ENCODE assay signal across 18 cellular contexts in genomic region chr10:17918187-17918903, GRCh38. TPM values are rescaled to one million over a fixed set of nuclear protein-coding genes. Genes with fewer than 3 reads are reported as not detected.
A peak's percentile ranks its signal among the peaks of the same experiment; 100 is the strongest.
DNase-seq lines count a peak whose midpoint lies in the region; ATAC-seq, FAIRE-seq and TF ChIP-seq lines count a peak whose summit lies in the region.
"Had no signal": no experiment of that assay in that cellular context is flagged by ENCODE, and none has a peak within 500 bp of the region (broad histone marks: within the 10 kb centered on the region; RNA-seq: fewer than 3 reads in every experiment).

No MANE protein-coding gene starts in this region.

- H3K4me3 ChIP-seq in BLaER1 treated with 17β-estradiol and CSF1 and Interleukin-3, amounts not matched to agents 10 nM and 100 nM, result no peak overlapping the region
- no peak overlapping the region for H3K4me3 ChIP-seq in Jurkat, Clone E6-1 (ENCODE audit: low read length)
- H3K4me3 ChIP-seq in GM12878 (no peak overlapping the region), fibroblast of the aortic adventitia (ENCODE audit: low read depth, low read length) (no peak overlapping the region)

- in situ Hi-C loops in GM12878 (cut with MboI), result no loop called here

- TF ChIP-seq CTCF in GM12878 (IDR thresholded peaks at IDR 0.05 in 2 of 3, conservative IDR thresholded peaks at IDR 0.05 in 1 of 3; ENCODE audit: control insufficient read depth in 2 of 3, extremely low read depth in 1 of 3, insufficient read depth in 1 of 3, low read depth in 3 of 3, low read length in 3 of 3), result no peak
- no peak for TF ChIP-seq CTCF in fibroblast of the aortic adventitia (IDR thresholded peaks at IDR 0.05; ENCODE audit: insufficient read depth, low read length)

- H3K9ac ChIP-seq in BLaER1 treated with 17β-estradiol and CSF1 and Interleukin-3, amounts not matched to agents 10 nM and 100 nM, result no peak overlapping the region
- H3K9ac ChIP-seq in GM12878 (ENCODE audit: control insufficient read depth, insufficient read depth, low read length), result no peak overlapping the region

- no peak for FAIRE-seq in GM12878 (lab: Jason Lieb, UNC)
- FAIRE-seq: A204.1 had no signal

- CTCF ChIA-PET in GM12878 (lab: Yijun Ruan, JAX), result no interaction called here

- H3K27me3 ChIP-seq in BLaER1 treated with 17β-estradiol and CSF1 and Interleukin-3, amounts not matched to agents 10 nM and 100 nM, result no peaks in the 10 kb centered on the region
- no peaks in the 10 kb centered on the region for H3K27me3 ChIP-seq in GM12878 (replicated peaks in 1 of 2; ENCODE audit: control insufficient read depth in 2 of 2, insufficient read depth in 2 of 2, low read length in 1 of 2)
- H3K27me3 ChIP-seq: BE2C had no signal

- 10% methylated on average over 12 of the region's 12 CpGs for WGBS in GM12878 (ENCODE audit: insufficient coverage, insufficient replicate concordance, low lambda C conversion rate, missing lambda C conversion rate)

- RAD21 ChIA-PET in GM12878 (lab: Charles Lee; ENCODE audit: unreplicated experiment), result no interaction called here

- no peak overlapping the region for H2AFZ ChIP-seq in GM12878 (ENCODE audit: control insufficient read depth, low read depth, low read length)

- peak overlapping the region in 6 of 11 experiments; percentile 14 to 43 (median 24); a peak in 9 of 22 replicates for H3K4me2 ChIP-seq in BLaER1 treated with 17β-estradiol and CSF1 and Interleukin-3, amounts not matched to agents 10 nM and 100 nM
- H3K4me2 ChIP-seq in GM12878 (ENCODE audit: control insufficient read depth, insufficient read depth), result no peak overlapping the region

- POLR2A ChIA-PET in GM12878 (lab: Charles Lee), result no interaction called here

- peaks cover 0 to 25% (median 12%) of the 10 kb centered on the region in 11 experiments; a peak in 10 of 22 replicates for H3K9me3 ChIP-seq in BLaER1 treated with 17β-estradiol and CSF1 and Interleukin-3, amounts not matched to agents 10 nM and 100 nM (replicated peaks in 1 of 11)
- no peaks in the 10 kb centered on the region; the same call in 2 of the 3 replicates for H3K9me3 ChIP-seq in GM12878 (replicated peaks; ENCODE audit: control insufficient read depth, insufficient read depth, low read length)
- H3K9me3 ChIP-seq: BE2C had no signal

- no peak for TF ChIP-seq EP300 in GM12878 (IDR thresholded peaks at IDR 0.05; ENCODE audit: borderline replicate concordance in 1 of 2, control insufficient read depth in 1 of 2, low read depth in 2 of 2, low read length in 2 of 2)

- SMC1A ChIA-PET in GM12878 (lab: Charles Lee; ENCODE audit: uncharacterized antibody, unreplicated experiment), result interaction anchor here (0.9 kb wide), 1 partner anchor 394 kb away, joined by 3 read pairs; no protein-coding TSS in a partner anchor

- DNase-seq in Jurkat, Clone E6-1 (ENCODE audit: low read depth, low spot score), result peak; percentile 22
- no peak for DNase-seq in GM12878 (ENCODE audit: low read depth, low spot score)
- DNase-seq in fibroblast of the aortic adventitia (ENCODE audit: low read depth), result peak; percentile 5
- no peak for DNase-seq in NOMO-1 treated with DMSO at 0.1 percent for 48 hours (lab: John Stamatoyannopoulos, UW; ENCODE audit: unreplicated experiment)
- DNase-seq: BE2C; CD4-positive, alpha-beta memory T cell; DMS153; EL; KG1; MV-4-11; NCI-H187; NCI-H345; NCI-H524 treated with DMSO at 0.1 percent for 48 hours had no signal

- peaks cover 0 to 9% (median 0%) of the 10 kb centered on the region in 11 experiments; a peak in 2 of 22 replicates for H4K20me1 ChIP-seq in BLaER1 treated with 17β-estradiol and CSF1 and Interleukin-3, amounts not matched to agents 10 nM and 100 nM
- no peaks in the 10 kb centered on the region for H4K20me1 ChIP-seq in GM12878 (ENCODE audit: control insufficient read depth, insufficient read depth)

- intact Hi-C loops in GM12878 (cut with micrococcal nuclease; ENCODE audit: unreplicated experiment), result no loop called here

- H3K4me1 ChIP-seq in BLaER1 treated with 17β-estradiol and CSF1 and Interleukin-3, amounts not matched to agents 10 nM and 100 nM, result peaks cover 0 to 8% (median 0%) of the 10 kb centered on the region in 10 experiments; a peak in 4 of 20 replicates
- no peaks in the 10 kb centered on the region for H3K4me1 ChIP-seq in GM12878 (ENCODE audit: control insufficient read depth, insufficient read depth, low read length)
- H3K4me1 ChIP-seq: BE2C had no signal

- H3K27ac ChIP-seq in BLaER1 treated with 17β-estradiol and CSF1 and Interleukin-3, amounts not matched to agents 10 nM and 100 nM, result no peak overlapping the region
- H3K27ac ChIP-seq in GM12878 (ENCODE audit: control insufficient read depth, insufficient read depth), result no peak overlapping the region

- BruUV-seq in GM12878 (replicated peaks; lab: Mats Ljungman, UMichigan), result no TSS peak

- no peaks in the 10 kb centered on the region for H3K79me2 ChIP-seq in GM12878 (ENCODE audit: control insufficient read depth, insufficient read depth, low read length)

- TF ChIP-seq RAD21 in GM12878 (IDR thresholded peaks at IDR 0.05; ENCODE audit: insufficient read depth, low read depth, low read length), result no peak

- ATAC-seq in GM12878, result peak; percentile 71
- no peak for ATAC-seq in HG02981 (IDR thresholded peaks at IDR 0.05; ENCODE audit: unreplicated experiment)
- no peak for ATAC-seq in GM18867 (IDR thresholded peaks at IDR 0.05; ENCODE audit: unreplicated experiment)
- ATAC-seq: HCT116 had no signal

- peaks cover 0 to 6% (median 0%) of the 10 kb centered on the region in 11 experiments; a peak in 2 of 22 replicates for H3K36me3 ChIP-seq in BLaER1 treated with 17β-estradiol and CSF1 and Interleukin-3, amounts not matched to agents 10 nM and 100 nM
- H3K36me3 ChIP-seq in GM12878 (ENCODE audit: control insufficient read depth in 2 of 2, insufficient read depth in 2 of 2, low read length in 1 of 2), result no peaks in the 10 kb centered on the region
- H3K36me3 ChIP-seq: BE2C had no signal

- no peak for TF ChIP-seq POLR2A in GM12878 (IDR thresholded peaks at IDR 0.05; ENCODE audit: low read depth, low read length)

TF ChIP-seq in GM12878, 131 proteins besides CTCF, POLR2A, EP300 and RAD21:
- TF ChIP-seq TCF7 (IDR thresholded peaks at IDR 0.05; ENCODE audit: borderline replicate concordance) (peak; percentile 88), SPI1 (IDR thresholded peaks at IDR 0.05; ENCODE audit: borderline replicate concordance, insufficient read depth, low read depth, low read length) (no peak), RUNX3 (IDR thresholded peaks at IDR 0.05; ENCODE audit: low read length) (peak; percentile 57; the same call in 1 of the 2 replicates)

RNA-seq across cellular contexts. Expression of gene SLC39A12, which starts 33.4 kb away (rescaled TPM):
- not detected for polyA plus RNA-seq in Jurkat, Clone E6-1 (2012; ENCODE audit: insufficient read depth, insufficient read length)
- not detected in 2 replicates for total RNA-seq in GM12878 (2013; cell fraction: nucleolus; rRNA removed)
- 0.68 and 1.1 TPM in 2 replicates for total RNA-seq in GM12878 (2014; rRNA removed)
- total RNA-seq in GM12878 (2014; rRNA removed; fragmentation: Illumina TruSeq; extraction: Trizol), result 0.60 and 0.94 TPM in 2 replicates
- total RNA-seq in GM12878 (2021), result 0.64 and 0.67 TPM in 2 replicates
- 0.18 TPM for polyA plus RNA-seq in GM12878 (2011; ENCODE audit: low read depth)
- not detected in 2 replicates for polyA plus RNA-seq in GM12878 (2011; rRNA removed)
- not detected in 2 replicates for polyA plus RNA-seq in GM12878 (2011; cell fraction: cytosol; rRNA removed)
- polyA plus RNA-seq in GM12878 (2011; cell fraction: nucleus; rRNA removed), result not detected in 2 replicates
- polyA plus RNA-seq in GM12878 (2012), result 0.08 and 0.14 TPM in 2 replicates
- polyA plus RNA-seq in GM12878 (2014; fragmentation: Illumina TruSeq; extraction: Trizol), result 0.81 and 1.1 TPM in 2 replicates
- polyA plus RNA-seq in GM12878 (2014; fragmentation: Nextera tagmentation; extraction: Ambion mirVana), result 1 to 10 TPM; 1.3 to 1.5 TPM
- 0.52 and 0.53 TPM in 2 replicates for polyA plus RNA-seq in GM12878 (2014; rRNA removed)
- polyA plus RNA-seq in GM12878 (2016; fragmentation: Nextera tagmentation; extraction: Ambion mirVana), result under 1 TPM; 0.47 TPM
- polyA minus RNA-seq in GM12878 (2011; rRNA and poly(A)+ RNA removed), result not detected in 2 replicates
- polyA minus RNA-seq in GM12878 (2011; cell fraction: cytosol; rRNA and poly(A)+ RNA removed), result not detected in 2 replicates
- not detected in 2 replicates for polyA minus RNA-seq in GM12878 (2011; cell fraction: nucleus; rRNA and poly(A)+ RNA removed)
- not detected in 2 replicates for total RNA-seq in fibroblast of the aortic adventitia (ENCODE audit: low replicate concordance)
- total RNA-seq: CD4-positive, alpha-beta memory T cell had no signal
- polyA plus RNA-seq: CD4-positive, alpha-beta memory T cell had no signal

Comparison
In these comparisons a context has a peak if more than half of its experiments do, and no peak if none do; other contexts are left out.
1. DNase-seq: peak in Jurkat, Clone E6-1 (single experiment) and fibroblast of the aortic adventitia (single experiment); none in GM12878 (single experiment) and NOMO-1 treated with DMSO at 0.1 percent for 48 hours (single experiment).